Comparison of ENCODE assay signal across 8 cellular contexts in the genomic region with DNA sequence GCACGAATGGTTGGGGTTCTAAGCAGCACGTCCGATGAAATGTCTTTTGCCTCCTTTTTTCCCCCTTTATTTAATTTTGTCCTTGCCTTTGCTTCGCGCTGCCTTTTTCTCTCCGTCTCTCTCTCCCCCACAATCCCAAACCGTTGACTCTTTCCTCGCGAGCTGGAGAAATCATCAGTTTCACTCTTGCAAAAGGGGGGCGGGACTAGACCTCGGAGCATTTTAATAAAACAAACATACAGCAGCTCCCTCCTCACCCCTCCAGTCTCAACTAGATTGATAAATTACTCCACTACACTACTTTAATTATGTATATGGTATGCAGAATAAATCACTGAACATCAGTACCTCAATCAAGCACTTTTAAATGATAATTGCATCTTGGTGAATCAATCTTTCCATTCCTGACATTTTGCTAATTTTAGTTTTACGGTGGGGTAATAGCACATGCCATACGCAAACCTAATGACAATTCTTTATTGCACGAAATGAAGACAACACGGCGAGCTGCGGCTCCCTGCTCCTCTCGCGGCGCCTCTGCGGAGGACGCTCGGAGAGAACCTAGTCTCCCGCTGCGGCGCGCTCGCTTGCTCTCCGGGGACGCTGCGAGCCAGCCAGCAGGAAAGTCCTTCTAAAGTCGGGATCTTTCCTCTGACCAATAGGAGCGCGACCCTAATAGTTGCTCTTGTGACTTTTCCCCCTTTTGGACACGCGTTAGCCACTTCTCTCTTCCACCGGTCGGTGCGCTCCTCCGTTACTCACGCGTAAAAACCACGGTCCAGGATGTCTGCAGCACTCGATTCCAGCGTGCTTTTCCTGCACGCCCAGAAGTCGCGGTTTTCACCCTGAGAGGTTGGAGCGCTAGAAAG. TPM values are rescaled to one million over a fixed set of nuclear protein-coding genes. Genes with fewer than 3 reads are reported as not detected.
A peak's percentile ranks its signal among the peaks of the same experiment; 100 is the strongest.
DNase-seq lines count a peak whose midpoint lies in the region; ATAC-seq and TF ChIP-seq lines count a peak whose summit lies in the region.

No MANE protein-coding gene starts in this region.

- H3K36me3 ChIP-seq in gastroesophageal sphincter = no peaks in the 10 kb centered on the region

- TF ChIP-seq POLR2A in gastroesophageal sphincter (IDR thresholded peaks at IDR 0.05) = peak; percentile 52 to 62

- peaks cover 0 to 66% (median 5%) of the 10 kb centered on the region in 3 donors for H3K4me1 ChIP-seq in gastroesophageal sphincter

- peak overlapping the region; percentile 83 to 96 (median 93) for H3K27ac ChIP-seq in gastroesophageal sphincter

- no peaks in the 10 kb centered on the region for H3K27me3 ChIP-seq in gastroesophageal sphincter

- H3K9me3 ChIP-seq in gastroesophageal sphincter = no peaks in the 10 kb centered on the region

- H3K36me3 Mint-ChIP-seq in activated T-helper 17 cell treated with anti-CD3 and anti-CD28 coated beads, Interleukin-2, amount 50 U/mL, for 72 hours (ENCODE audit: low read depth) = no peaks in the 10 kb centered on the region
- no peaks in the 10 kb centered on the region for H3K36me3 Mint-ChIP-seq in nephron progenitor cell (ENCODE audit: low read depth)

- peak; percentile 23 for ATAC-seq in HG02588 (IDR thresholded peaks at IDR 0.05; ENCODE audit: unreplicated experiment)
- no peak for ATAC-seq in activated T-helper 17 cell treated with anti-CD3 and anti-CD28 coated beads, Interleukin-2, amount 50 U/mL, for 72 hours (replicated peaks)
- ATAC-seq in gastroesophageal sphincter = peak; percentile 73

- H3K27ac Mint-ChIP-seq in activated T-helper 17 cell treated with anti-CD3 and anti-CD28 coated beads, Interleukin-2, amount 50 U/mL, for 72 hours = no peak overlapping the region
- peak overlapping the region; percentile 13 for H3K27ac Mint-ChIP-seq in nephron progenitor cell

- peaks cover 56% of the 10 kb centered on the region for H3K27me3 Mint-ChIP-seq in activated T-helper 17 cell treated with anti-CD3 and anti-CD28 coated beads, Interleukin-2, amount 50 U/mL, for 72 hours
- H3K27me3 Mint-ChIP-seq in nephron progenitor cell (ENCODE audit: low read depth, poor library complexity) = peaks cover 83% of the 10 kb centered on the region

- DNase-seq in NCI-H524 (lab: John Stamatoyannopoulos, UW) (peak; percentile 56 to 67), NCI-H524 treated with DMSO at 0.1 percent for 48 hours (lab: John Stamatoyannopoulos, UW) (no peak), NCI-H510A (lab: John Stamatoyannopoulos, UW) (peak; percentile 7), nephron progenitor cell (peak; percentile 70), NCI-H128 (lab: John Stamatoyannopoulos, UW; ENCODE audit: unreplicated experiment) (no peak)

- TF ChIP-seq EP300 in gastroesophageal sphincter (IDR thresholded peaks at IDR 0.05) = no peak

- H3K9me3 Mint-ChIP-seq in activated T-helper 17 cell treated with anti-CD3 and anti-CD28 coated beads, Interleukin-2, amount 50 U/mL, for 72 hours = no peaks in the 10 kb centered on the region
- H3K9me3 Mint-ChIP-seq in nephron progenitor cell = no peaks in the 10 kb centered on the region

- 0 to 1% methylated on average over 12 to 44 of the region's 49 CpGs for WGBS in gastroesophageal sphincter (ENCODE audit: low coverage in 1 of 2), 2 donors

- peaks cover 20% of the 10 kb centered on the region for H3K4me1 Mint-ChIP-seq in activated T-helper 17 cell treated with anti-CD3 and anti-CD28 coated beads, Interleukin-2, amount 50 U/mL, for 72 hours
- H3K4me1 Mint-ChIP-seq in nephron progenitor cell = peaks cover 13% of the 10 kb centered on the region

- H3K4me3 Mint-ChIP-seq in activated T-helper 17 cell treated with anti-CD3 and anti-CD28 coated beads, Interleukin-2, amount 50 U/mL, for 72 hours = peak overlapping the region; percentile 74
- H3K4me3 Mint-ChIP-seq in nephron progenitor cell = peak overlapping the region; percentile 95

- H3K4me3 ChIP-seq in gastroesophageal sphincter = peak overlapping the region; percentile 68 to 79

- TF ChIP-seq CTCF in gastroesophageal sphincter (IDR thresholded peaks at IDR 0.05) (peak in 3 of 4 experiments; percentile 16 to 37 (median 35)), nephron progenitor cell (IDR thresholded peaks at IDR 0.05) (no peak)

RNA-seq across cellular contexts. Expression of gene MEF2C, which starts 0.8 kb away (rescaled TPM):
- under 1 TPM in 1 of 2 donors, not detected in 1; 0.77 TPM for total RNA-seq in activated T-helper 17 cell treated with anti-CD3 and anti-CD28 coated beads, Interleukin-2, amount 50 U/mL, for 72 hours
- 10 to 100 TPM; 23.1 to 66.9 (median 29.5) TPM for total RNA-seq in gastroesophageal sphincter

Comparison
In these comparisons a context has a peak if more than half of its experiments do, and no peak if none do; other contexts are left out.
1. DNase-seq: peak in NCI-H524 (2 of 2), NCI-H510A (single experiment) and nephron progenitor cell (single experiment); none in NCI-H524 treated with DMSO at 0.1 percent for 48 hours (single experiment) and NCI-H128 (single experiment).
2. RNA of gene MEF2C, which starts 0.8 kb away (total RNA-seq): 23.1 to 66.9 TPM in gastroesophageal sphincter; 0.77 TPM in activated T-helper 17 cell treated with anti-CD3 and anti-CD28 coated beads, Interleukin-2, amount 50 U/mL, for 72 hours; every median in the first group is over 10 times any median in the second.